ENCODE assay signal across 8 cellular contexts in the genomic region with DNA sequence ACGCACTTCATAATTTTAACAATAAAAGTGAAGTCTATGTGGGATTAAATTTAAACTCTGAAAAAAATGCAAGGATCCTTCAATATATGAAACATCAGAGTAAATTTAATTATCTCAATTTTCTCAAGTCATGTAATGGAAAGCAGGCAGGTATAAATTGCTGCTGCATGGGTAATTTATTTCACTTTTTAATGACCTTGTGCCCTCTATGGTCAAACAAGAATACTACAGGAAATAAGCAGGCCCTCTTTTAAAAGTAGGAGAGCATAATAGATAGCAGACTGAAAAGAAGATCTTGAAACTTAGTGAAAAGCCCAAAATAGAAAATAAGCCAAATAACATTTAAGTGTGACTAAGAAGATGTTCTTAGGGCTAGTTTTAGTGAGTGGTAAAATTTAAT. TPM values are rescaled to one million over a fixed set of nuclear protein-coding genes. Genes with fewer than 3 reads are reported as not detected.
A peak's percentile ranks its signal among the peaks of the same experiment; 100 is the strongest.
DNase-seq lines count a peak whose midpoint lies in the region; ATAC-seq and TF ChIP-seq lines count a peak whose summit lies in the region.

No MANE protein-coding gene starts in this region.

- WGBS in mammary epithelial cell (ENCODE audit: low coverage, missing lambda C conversion rate) = 100% methylated on average over 1 of the region's 1 CpG

- CTCF ChIA-PET in mammary epithelial cell (lab: Charles Lee; ENCODE audit: low non-redundant PET) = no interaction called here

- H3K9ac ChIP-seq in mammary epithelial cell (ENCODE audit: insufficient read depth, low read length) = no peak overlapping the region

- H3K4me2 ChIP-seq in mammary epithelial cell (ENCODE audit: insufficient read depth, low read depth, low read length) = no peak overlapping the region

- dilution Hi-C loops in mammary epithelial cell (cut with HindIII; ENCODE audit: low sequenced_read_pairs) = no loop called here

- TF ChIP-seq CTCF in LNCAP (IDR thresholded peaks at IDR 0.05) = peak; percentile 65
- TF ChIP-seq CTCF in mammary epithelial cell (conservative IDR thresholded peaks at IDR 0.05 in 1 of 2, IDR thresholded peaks at IDR 0.05 in 1 of 2; ENCODE audit: extremely low read depth in 1 of 2, insufficient read depth in 1 of 2, low read depth in 1 of 2, low read length in 2 of 2) = peak; percentile 39 to 50

- H3K79me2 ChIP-seq in mammary epithelial cell (ENCODE audit: insufficient read depth, low read length) = no peaks in the 10 kb centered on the region

- no peak overlapping the region for H3K4me3 ChIP-seq in mammary epithelial cell (replicated peaks in 1 of 3; ENCODE audit: insufficient read depth in 1 of 3, low read depth in 2 of 3, low read length in 3 of 3)
- no peak overlapping the region for H3K4me3 ChIP-seq in H7 (ENCODE audit: insufficient read depth, low read depth, low read length)

- peak; percentile 9 for DNase-seq in NCI-H510A treated with DMSO at 0.1 percent for 48 hours (lab: John Stamatoyannopoulos, UW)
- no peak for DNase-seq in NCI-H510A (lab: John Stamatoyannopoulos, UW)
- DNase-seq in mammary epithelial cell = peak; percentile 13
- peak; percentile 26 for DNase-seq in renal cortical epithelial cell (ENCODE audit: low read depth)
- no peak for DNase-seq in activated T-cell treated with anti-CD3 and anti-CD28 coated beads for 4 hours
- no peak for DNase-seq in H7

- H3K27me3 ChIP-seq in mammary epithelial cell (ENCODE audit: insufficient read depth, low read length) = no peaks in the 10 kb centered on the region
- no peaks in the 10 kb centered on the region for H3K27me3 ChIP-seq in H7 (ENCODE audit: control insufficient read depth, insufficient read depth, low read length)

- BruUV-seq in mammary epithelial cell (replicated peaks; lab: Mats Ljungman, UMichigan) = no TSS peak

- in situ Hi-C loops in mammary epithelial cell (cut with MboI; ENCODE audit: low sequenced_read_pairs in 2 of 2) = loop anchor here (10.0 to 25.0 kb wide), 2 partner anchors 214 to 221 kb away; no protein-coding TSS in a partner anchor

- no peaks in the 10 kb centered on the region for H3K9me3 ChIP-seq in mammary epithelial cell (replicated peaks; ENCODE audit: insufficient read depth, low read length)

- H4K20me1 ChIP-seq in mammary epithelial cell (ENCODE audit: insufficient read depth, low read length) = no peaks in the 10 kb centered on the region

- H3K36me3 ChIP-seq in mammary epithelial cell (ENCODE audit: insufficient read depth, low read length) = no peaks in the 10 kb centered on the region
- no peaks in the 10 kb centered on the region for H3K36me3 ChIP-seq in H7 (replicated peaks; ENCODE audit: control insufficient read depth, insufficient read depth, low read length)

- H2AFZ ChIP-seq in mammary epithelial cell (ENCODE audit: low read depth, low read length) = no peak overlapping the region

- no peaks in the 10 kb centered on the region for H3K4me1 ChIP-seq in mammary epithelial cell (ENCODE audit: insufficient read depth, low read length)

- ATAC-seq in HG03439 (IDR thresholded peaks at IDR 0.05; ENCODE audit: unreplicated experiment) = no peak

- intact Hi-C loops in mammary epithelial cell (cut with micrococcal nuclease) = loop anchor here (1.0 kb wide), 1 partner anchor 212 kb away; no protein-coding TSS in a partner anchor

- H3K27ac ChIP-seq in mammary epithelial cell (ENCODE audit: insufficient read depth, low read depth, low read length) = no peak overlapping the region

RNA-seq across cellular contexts. Expression of a gene that starts 22.9 kb away (rescaled TPM):
- total RNA-seq in mammary epithelial cell (10 to 100 TPM; 30.2 to 46.5 TPM), renal cortical epithelial cell (57.8 and 72.8 TPM in 2 replicates)
- 24.6 TPM for polyA plus RNA-seq in mammary epithelial cell
- 15.0 TPM for polyA minus RNA-seq in mammary epithelial cell
- 50.0 and 66.3 TPM in 2 replicates for total RNA-seq in H7 (2014; rRNA removed; shearing (Covaris generic))

RNA-seq across cellular contexts. Expression of a gene that starts 47.5 kb away (rescaled TPM):
- total RNA-seq in mammary epithelial cell = 10 to 100 TPM; 32.8 to 43.8 TPM
- polyA plus RNA-seq in mammary epithelial cell = 16.4 TPM
- polyA minus RNA-seq in mammary epithelial cell = 36.0 TPM
- 24.1 and 47.2 TPM in 2 replicates for total RNA-seq in renal cortical epithelial cell
- total RNA-seq in H7 (2014; rRNA removed; shearing (Covaris generic)) = 43.2 and 66.5 TPM in 2 replicates

Comparison
In these comparisons a context has a peak if more than half of its experiments do, and no peak if none do; other contexts are left out.
1. DNase-seq: peak in NCI-H510A treated with DMSO at 0.1 percent for 48 hours (single experiment), mammary epithelial cell (single experiment) and renal cortical epithelial cell (single experiment); none in NCI-H510A (single experiment), activated T-cell treated with anti-CD3 and anti-CD28 coated beads for 4 hours (single experiment) and H7 (single experiment).